In the genomic region with DNA sequence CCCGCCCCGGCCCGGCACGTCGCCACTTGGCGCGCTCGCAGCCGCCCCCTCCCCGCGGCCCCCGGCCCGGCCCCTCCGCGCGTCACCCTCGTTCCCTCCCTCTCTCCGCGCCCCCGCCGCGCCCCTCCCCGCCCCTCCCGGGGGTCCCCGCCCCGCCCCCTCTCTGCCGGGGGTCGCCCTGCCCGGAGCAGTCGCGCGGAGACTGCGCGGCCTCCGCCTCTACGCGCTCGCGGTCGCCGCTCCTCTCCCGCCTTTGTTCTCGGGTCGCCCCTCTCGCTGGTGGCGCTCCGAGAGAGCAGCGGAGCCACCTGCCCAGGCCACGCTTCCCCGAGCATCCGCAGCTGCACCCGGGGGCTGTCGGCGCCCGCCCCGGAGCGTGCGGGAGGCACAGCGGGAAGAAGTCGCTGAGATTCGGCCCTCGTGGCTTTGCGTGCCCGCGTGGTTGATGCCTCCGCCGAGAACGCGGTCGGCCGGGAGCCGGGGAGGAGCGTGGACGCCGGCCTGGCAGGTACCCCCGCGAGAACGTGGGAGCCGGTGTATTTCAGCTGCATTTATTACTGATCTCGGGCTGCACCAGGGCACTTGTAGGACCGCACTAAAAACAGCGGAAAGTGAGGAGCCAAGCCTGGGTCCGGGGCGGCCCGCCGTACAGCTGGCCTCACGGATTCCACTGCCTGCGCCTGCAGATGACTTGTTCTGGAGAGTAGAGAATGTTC, we compare ENCODE assay signal across 1 cellular context.
TF ChIP-seq lines count a peak whose summit lies in the region.

No MANE protein-coding gene starts in this region.

TF ChIP-seq in WTC11, 78 proteins besides CTCF, POLR2A, EP300 and RAD21 (continued from another document):
- no peak for TF ChIP-seq ZNF425 (CRISPR knock-in tag; conservative IDR thresholded peaks at IDR 0.05)
- peak; percentile 75 for TF ChIP-seq FOXK1 (CRISPR knock-in tag; IDR thresholded peaks at IDR 0.05)
